In genomic region chr12:40168419-40168818, GRCh38 we compare ENCODE assay signal across 8 cellular contexts. TPM values are rescaled to one million over a fixed set of nuclear protein-coding genes. Genes with fewer than 3 reads are reported as not detected.
DNase-seq lines count a peak whose midpoint lies in the region; ATAC-seq and TF ChIP-seq lines count a peak whose summit lies in the region.
"Not testable (repeated sequence)": the region's sequence is repeated elsewhere in the genome, so short reads cannot be mapped to it uniquely, and the experiment has no call there.

No MANE protein-coding gene starts in this region.

- not testable (repeated sequence) for H3K27me3 Mint-ChIP-seq in CD14-positive monocyte (ENCODE audit: low read depth in 3 of 3); IgD-negative memory B cell; activated T-helper 17 cell treated with anti-CD3 and anti-CD28 coated beads, Interleukin-2, amount 50 U/mL, for 72 hours

- ATAC-seq in GM18909 (IDR thresholded peaks at IDR 0.05; ENCODE audit: poor library complexity, unreplicated experiment) (peak; percentile 44), GM19467 (IDR thresholded peaks at IDR 0.05; ENCODE audit: unreplicated experiment) (peak; percentile 27), GM21737 (IDR thresholded peaks at IDR 0.05; ENCODE audit: unreplicated experiment) (peak; percentile 24), HG02885 (IDR thresholded peaks at IDR 0.05; ENCODE audit: poor library complexity, unreplicated experiment) (peak; percentile 32), HG03159 (IDR thresholded peaks at IDR 0.05; ENCODE audit: unreplicated experiment) (peak; percentile 31)
- ATAC-seq in activated T-helper 17 cell treated with anti-CD3 and anti-CD28 coated beads, Interleukin-2, amount 50 U/mL, for 72 hours (replicated peaks): peak; percentile 34

- H3K4me3 Mint-ChIP-seq in CD14-positive monocyte (peak overlapping the region in 1 of 2 donors; percentile 46), IgD-negative memory B cell (peak overlapping the region; percentile 16 to 92 (median 76))
- H3K4me3 Mint-ChIP-seq in activated T-helper 17 cell treated with anti-CD3 and anti-CD28 coated beads, Interleukin-2, amount 50 U/mL, for 72 hours: peak overlapping the region; percentile 20

- DNase-seq in CD14-positive monocyte (ENCODE audit: low spot score): not testable (repeated sequence)

- peaks cover 5 to 15% (median 10%) of the 10 kb centered on the region in 7 donors for H3K9me3 Mint-ChIP-seq in CD14-positive monocyte
- H3K9me3 Mint-ChIP-seq in IgD-negative memory B cell; activated T-helper 17 cell treated with anti-CD3 and anti-CD28 coated beads, Interleukin-2, amount 50 U/mL, for 72 hours: not testable (repeated sequence)

- H3K36me3 Mint-ChIP-seq in CD14-positive monocyte; IgD-negative memory B cell; activated T-helper 17 cell treated with anti-CD3 and anti-CD28 coated beads, Interleukin-2, amount 50 U/mL, for 72 hours (ENCODE audit: low read depth): not testable (repeated sequence)

- intact Hi-C loops in CD14-positive monocyte (cut with micrococcal nuclease): not testable (repeated sequence)

- peak overlapping the region; percentile 16 to 88 (median 37) for H3K27ac Mint-ChIP-seq in CD14-positive monocyte
- H3K27ac Mint-ChIP-seq in IgD-negative memory B cell: peak overlapping the region in 2 of 3 donors; percentile 23 to 67
- H3K27ac Mint-ChIP-seq in activated T-helper 17 cell treated with anti-CD3 and anti-CD28 coated beads, Interleukin-2, amount 50 U/mL, for 72 hours: not testable (repeated sequence)

- TF ChIP-seq CTCF in CD14-positive monocyte (IDR thresholded peaks at IDR 0.05): not testable (repeated sequence)

- H3K4me1 Mint-ChIP-seq in CD14-positive monocyte (peaks cover 40% of the 10 kb centered on the region), IgD-negative memory B cell (peaks cover 11 to 19% (median 11%) of the 10 kb centered on the region in 3 donors)
- H3K4me1 Mint-ChIP-seq in activated T-helper 17 cell treated with anti-CD3 and anti-CD28 coated beads, Interleukin-2, amount 50 U/mL, for 72 hours: not testable (repeated sequence)

RNA-seq across cellular contexts. Expression of gene LRRK2, which starts 56.4 kb away (rescaled TPM):
- polyA plus RNA-seq in CD14-positive monocyte (10 to 100 TPM; 47.7 to 47.9 TPM), IgD-negative memory B cell (6.8 TPM)
- under 1 TPM; 0.04 to 0.26 TPM for total RNA-seq in activated T-helper 17 cell treated with anti-CD3 and anti-CD28 coated beads, Interleukin-2, amount 50 U/mL, for 72 hours
